In the genomic region with DNA sequence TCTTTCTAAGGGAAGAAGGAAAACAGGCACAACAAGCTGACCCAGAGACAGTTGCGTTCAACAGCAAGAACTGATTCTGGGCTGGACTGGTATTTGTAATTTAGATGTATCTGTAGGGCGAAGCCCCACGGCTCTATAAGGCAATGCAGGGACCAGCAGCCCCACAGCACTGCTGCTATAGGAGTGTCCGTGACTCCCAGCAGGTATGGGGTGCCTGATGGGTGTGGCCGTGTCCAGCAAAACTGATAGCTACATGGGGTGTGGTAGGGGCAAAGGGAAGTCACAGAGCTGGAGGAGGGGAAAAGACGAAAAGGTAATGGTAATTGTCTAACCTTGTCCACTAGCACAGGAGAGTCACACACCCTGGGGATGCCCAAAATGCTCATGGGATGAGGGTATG, we compare ENCODE assay signal across 22 cellular contexts. TPM values are rescaled to one million over a fixed set of nuclear protein-coding genes. Genes with fewer than 3 reads are reported as not detected.
DNase-seq lines count a peak whose midpoint lies in the region; ATAC-seq and TF ChIP-seq lines count a peak whose summit lies in the region.
"Had no signal": no experiment of that assay in that cellular context is flagged by ENCODE, and none has a peak within 500 bp of the region (broad histone marks: within the 10 kb centered on the region; RNA-seq: fewer than 3 reads in every experiment).

No MANE protein-coding gene starts in this region.

- POLR2A ChIA-PET in Caco-2 (lab: Charles Lee), result no interaction called here

- H3K4me3 Mint-ChIP-seq in Caco-2 (ENCODE audit: unreplicated experiment), result no peak overlapping the region
- H3K4me3 Mint-ChIP-seq in progenitor cell of endocrine pancreas (ENCODE audit: low read depth), result no peak overlapping the region
- H3K4me3 Mint-ChIP-seq: activated CD8-positive, alpha-beta T cell treated with anti-CD3 and anti-CD28 coated beads, Interleukin-2, amount 10 ng/mL, durations not matched to agents 7 days and 5 days; CD4-positive, alpha-beta memory T cell; HFFc6; nephron had no signal

- 85 to 96% methylated on average over 6 of the region's 6 CpGs for WGBS in esophagus squamous epithelium, 2 donors
- WGBS in body of pancreas, 2 donors, result 93 to 94% methylated on average over 6 of the region's 6 CpGs

- H3K27me3 ChIP-seq in Caco-2 (replicated peaks; ENCODE audit: control insufficient read depth, insufficient read depth, low read length) (no peaks in the 10 kb centered on the region), esophagus squamous epithelium (no peaks in the 10 kb centered on the region), body of pancreas (no peaks in the 10 kb centered on the region)

- H3K4me1 Mint-ChIP-seq in Caco-2 (ENCODE audit: low read depth, unreplicated experiment), result peaks cover 14% of the 10 kb centered on the region
- peaks cover 9% of the 10 kb centered on the region for H3K4me1 Mint-ChIP-seq in progenitor cell of endocrine pancreas (ENCODE audit: low read depth)
- H3K4me1 Mint-ChIP-seq: nephron had no signal

- H3K4me1 ChIP-seq in Caco-2 (peaks cover 11% of the 10 kb centered on the region), esophagus squamous epithelium (peaks cover 0 to 22% (median 0%) of the 10 kb centered on the region in 3 donors), body of pancreas (no peaks in the 10 kb centered on the region)
- H3K4me1 ChIP-seq: prostate gland had no signal

- H3K27ac ChIP-seq in esophagus squamous epithelium, result peak overlapping the region in 3 of 4 donors; percentile 51 to 54 (median 53)
- H3K27ac ChIP-seq in body of pancreas, result no peak overlapping the region
- H3K27ac ChIP-seq: prostate gland, VCaP had no signal

- H3K27me3 Mint-ChIP-seq in Caco-2 (ENCODE audit: insufficient read depth, unreplicated experiment) (no peaks in the 10 kb centered on the region), progenitor cell of endocrine pancreas (no peaks in the 10 kb centered on the region)
- H3K27me3 Mint-ChIP-seq: CD4-positive, alpha-beta memory T cell had no signal

- CTCF ChIA-PET in Caco-2 (lab: Charles Lee), result no interaction called here

- ATAC-seq in HG03095 (IDR thresholded peaks at IDR 0.05; ENCODE audit: unreplicated experiment) (no peak), body of pancreas (no peak)
- ATAC-seq: activated CD8-positive, alpha-beta T cell treated with anti-CD3 and anti-CD28 coated beads, Interleukin-2, amount 10 ng/mL, durations not matched to agents 7 days and 5 days; activated naive CD4-positive, alpha-beta T cell treated with anti-CD3 and anti-CD28 coated beads, Interleukin-2, amount 50 U/mL, for 72 hours had no signal

- H3K9me3 ChIP-seq in Caco-2, result no peaks in the 10 kb centered on the region
- H3K9me3 ChIP-seq in esophagus squamous epithelium, result no peaks in the 10 kb centered on the region
- H3K9me3 ChIP-seq in body of pancreas, result no peaks in the 10 kb centered on the region
- H3K9me3 ChIP-seq: prostate gland had no signal

- TF ChIP-seq POLR2A in esophagus squamous epithelium (IDR thresholded peaks at IDR 0.05) (no peak), body of pancreas (IDR thresholded peaks at IDR 0.05) (no peak)

- no peak overlapping the region for H3K4me3 ChIP-seq in Caco-2 (ENCODE audit: low read depth, low read length)
- H3K4me3 ChIP-seq in esophagus squamous epithelium, result no peak overlapping the region
- no peak overlapping the region for H3K4me3 ChIP-seq in body of pancreas
- H3K4me3 ChIP-seq: prostate gland, skin epidermis had no signal

- no TSS peak for BruUV-seq in Caco-2 (replicated peaks; lab: Mats Ljungman, UMichigan)

- TF ChIP-seq CTCF in Caco-2 (IDR thresholded peaks at IDR 0.05; ENCODE audit: insufficient read depth in 1 of 2, low read depth in 1 of 2, low read length in 1 of 2, severe bottlenecking in 1 of 2, unreplicated experiment in 1 of 2), result no peak
- TF ChIP-seq CTCF in esophagus squamous epithelium (IDR thresholded peaks at IDR 0.05), result no peak
- TF ChIP-seq CTCF in progenitor cell of endocrine pancreas (IDR thresholded peaks at IDR 0.05; ENCODE audit: unreplicated experiment), result no peak
- TF ChIP-seq CTCF in body of pancreas (IDR thresholded peaks at IDR 0.05), result no peak

- H3K27ac Mint-ChIP-seq in Caco-2 (ENCODE audit: unreplicated experiment) (peak overlapping the region; percentile 66), progenitor cell of endocrine pancreas (peak overlapping the region; percentile 51)
- H3K27ac Mint-ChIP-seq: HFFc6, nephron had no signal

- intact Hi-C loops in Caco-2 (cut with micrococcal nuclease; ENCODE audit: unreplicated experiment) (no loop called here), esophagus squamous epithelium (cut with DNase I) (no loop called here), body of pancreas (cut with DNase I) (no loop called here)

- H3K36me3 ChIP-seq in Caco-2 (ENCODE audit: control insufficient read depth, insufficient read depth, low read length), result no peaks in the 10 kb centered on the region
- H3K36me3 ChIP-seq in esophagus squamous epithelium, result no peaks in the 10 kb centered on the region
- no peaks in the 10 kb centered on the region for H3K36me3 ChIP-seq in body of pancreas (replicated peaks in 1 of 2; ENCODE audit: insufficient read depth in 1 of 2, low read depth in 2 of 2)
- H3K36me3 ChIP-seq: prostate gland had no signal

- H3K36me3 Mint-ChIP-seq in Caco-2 (ENCODE audit: insufficient read depth, unreplicated experiment) (no peaks in the 10 kb centered on the region), progenitor cell of endocrine pancreas (ENCODE audit: insufficient read depth) (peaks cover 2% of the 10 kb centered on the region)

- no peaks in the 10 kb centered on the region for H3K9me3 Mint-ChIP-seq in Caco-2 (ENCODE audit: unreplicated experiment)
- H3K9me3 Mint-ChIP-seq in progenitor cell of endocrine pancreas (ENCODE audit: low read depth), result no peaks in the 10 kb centered on the region
- H3K9me3 Mint-ChIP-seq: activated naive CD4-positive, alpha-beta T cell treated with anti-CD3 and anti-CD28 coated beads, Interleukin-2, amount 50 U/mL, for 72 hours; CD4-positive, alpha-beta memory T cell; HFFc6; nephron had no signal

- DNase-seq in Caco-2 (peak in 1 of 2 experiments; percentile 34), SW480 (ENCODE audit: low spot score) (peak; percentile 72), esophagus squamous epithelium (lab: John Stamatoyannopoulos, UW) (no peak), progenitor cell of endocrine pancreas (ENCODE audit: low spot score, unreplicated experiment) (no peak), T-helper 9 cell (no peak), DMS79 (lab: John Stamatoyannopoulos, UW) (no peak), body of pancreas (no peak)
- DNase-seq: activated CD8-positive, alpha-beta T cell treated with anti-CD3 and anti-CD28 coated beads, Interleukin-2, amount 10 ng/mL, durations not matched to agents 7 days and 5 days; CD4-positive, alpha-beta memory T cell; DMS79 treated with DMSO at 0.1 percent for 48 hours; foreskin melanocyte; HFFc6; KBM-7; NCI-H1930; NCI-H446 treated with DMSO at 0.1 percent for 48 hours; stimulated activated CD4-positive, alpha-beta T cell treated with anti-CD3 and anti-CD28 coated beads, Interleukin-4, amount 100 ng/mL, for 1 hour had no signal

RNA-seq across cellular contexts. Expression of gene ASPRV1, which starts 48.3 kb away (rescaled TPM):
- total RNA-seq in Caco-2 (2022), result 0.32 and 0.66 TPM in 2 replicates
- 1 to 10 TPM in 1 of 4 donors, under 1 TPM in 3; 0.18 to 1.5 (median 0.34) TPM for total RNA-seq in esophagus squamous epithelium
- total RNA-seq in progenitor cell of endocrine pancreas, result 1.1 and 1.2 TPM in 2 replicates
- total RNA-seq in body of pancreas, result under 1 TPM in 1 of 2 donors, not detected in 1; 0.33 TPM

Comparison
In these comparisons a context has a peak if more than half of its experiments do, and no peak if none do; other contexts are left out.
1. H3K27ac ChIP-seq: peak in esophagus squamous epithelium (3 of 4); none in body of pancreas (0 of 4).